In genomic region chr18:38654966-38655365, GRCh38 we compare ENCODE assay signal across 14 cellular contexts.
DNase-seq lines count a peak whose midpoint lies in the region; ATAC-seq and TF ChIP-seq lines count a peak whose summit lies in the region.
"Had no signal": no experiment of that assay in that cellular context is flagged by ENCODE, and none has a peak within 500 bp of the region (broad histone marks: within the 10 kb centered on the region; RNA-seq: fewer than 3 reads in every experiment).

No MANE protein-coding gene starts in this region.

- DNase-seq in G401 (ENCODE audit: low spot score) (peak; percentile 91), NCI-H226 (peak; percentile 1), cerebellar cortex (ENCODE audit: low spot score) (peak; percentile 91), retinal pigment epithelial cell (ENCODE audit: low read depth) (peak; percentile 3), OCI-M1 (lab: John Stamatoyannopoulos, UW) (no peak)
- DNase-seq: ACHN; Caco-2; CD4-positive, alpha-beta T cell; DMS79 treated with DMSO at 0.1 percent for 48 hours; GM23248 had no signal

- ATAC-seq in HG02852 (IDR thresholded peaks at IDR 0.05; ENCODE audit: unreplicated experiment), result no peak
- no peak for ATAC-seq in GM21576 (IDR thresholded peaks at IDR 0.05; ENCODE audit: unreplicated experiment)
- ATAC-seq: GM12878 had no signal

- TF ChIP-seq CTCF in retinal pigment epithelial cell (conservative IDR thresholded peaks at IDR 0.05; ENCODE audit: low read depth, low read length), result no peak

- no peak overlapping the region for H3K4me3 ChIP-seq in retinal pigment epithelial cell (ENCODE audit: low read length)
- H3K4me3 ChIP-seq: GM12878, GM23248, HAP-1 had no signal

- in situ Hi-C loops in G401 (cut with HindIII; ENCODE audit: low sequenced_read_pairs), result no loop called here
